ENCODE assay signal across 1 cellular context in genomic region chr1:173580081-173580480, GRCh38.
TF ChIP-seq lines count a peak whose summit lies in the region.

No MANE protein-coding gene starts in this region.

TF ChIP-seq in K562, 482 proteins besides CTCF, POLR2A, EP300 and RAD21 (continued from another document):
- TF ChIP-seq RERE (CRISPR knock-in tag; IDR thresholded peaks at IDR 0.05; ENCODE audit: borderline replicate concordance) = no peak
- TF ChIP-seq TFE3 (CRISPR knock-in tag; IDR thresholded peaks at IDR 0.05) = peak; percentile 93
- peak; percentile 24 for TF ChIP-seq MEIS2 (IDR thresholded peaks at IDR 0.05; ENCODE audit: partially characterized antibody)
- TF ChIP-seq POLR2B (IDR thresholded peaks at IDR 0.05; ENCODE audit: low read depth, partially characterized antibody) = no peak
- peak; percentile 28 for TF ChIP-seq CBFA2T2 (conservative IDR thresholded peaks at IDR 0.05)
- peak; percentile 33; the same call in 1 of the 2 replicates for TF ChIP-seq TCF3 (CRISPR knock-in tag; IDR thresholded peaks at IDR 0.05)
- TF ChIP-seq TOE1 (IDR thresholded peaks at IDR 0.05; ENCODE audit: borderline replicate concordance) = peak; percentile 47; the same call in 1 of the 2 replicates
- TF ChIP-seq TOE1 (CRISPR knock-in tag; IDR thresholded peaks at IDR 0.05; ENCODE audit: borderline replicate concordance, low read depth) = no peak
- TF ChIP-seq HNRNPH1 (optimal IDR thresholded peaks at IDR 0.05; ENCODE audit: low read depth, low read length) = no peak
- peak; percentile 44; the same call in 1 of the 2 replicates for TF ChIP-seq ARID1B (IDR thresholded peaks at IDR 0.05)
- TF ChIP-seq HMG20B (CRISPR knock-in tag; IDR thresholded peaks at IDR 0.05) = no peak
- TF ChIP-seq OTX1 (CRISPR knock-in tag; IDR thresholded peaks at IDR 0.05) = no peak
- peak; percentile 43; the same call in 1 of the 2 replicates for TF ChIP-seq USF2 (CRISPR knock-in tag; IDR thresholded peaks at IDR 0.05)
- no peak for TF ChIP-seq PTBP1 (IDR thresholded peaks at IDR 0.05; ENCODE audit: low read depth, low read length)
- peak; percentile 54 for TF ChIP-seq CBFA2T3 (IDR thresholded peaks at IDR 0.05)
- 0 out of 2 replicates have a peak, but pooled peaks have one; percentile 49 for TF ChIP-seq USF1 (CRISPR knock-in tag; IDR thresholded peaks at IDR 0.05)
- TF ChIP-seq RAD51 (IDR thresholded peaks at IDR 0.05; ENCODE audit: borderline replicate concordance, low read depth) = 0 out of 2 replicates have a peak, but pooled peaks have one; percentile 11
- peak; percentile 77 for TF ChIP-seq DACH1 (IDR thresholded peaks at IDR 0.05; ENCODE audit: partially characterized antibody)
- peak; percentile 42; the same call in 1 of the 2 replicates for TF ChIP-seq BHLHE40 (IDR thresholded peaks at IDR 0.05; ENCODE audit: low read length)
- TF ChIP-seq STAT5A (IDR thresholded peaks at IDR 0.05; ENCODE audit: borderline replicate concordance, low read length) = no peak
- TF ChIP-seq ZFP30 (CRISPR knock-in tag; IDR thresholded peaks at IDR 0.05; ENCODE audit: borderline replicate concordance) = no peak
- TF ChIP-seq KHSRP (IDR thresholded peaks at IDR 0.05) = no peak
- no peak for TF ChIP-seq CSDE1 (IDR thresholded peaks at IDR 0.05)
- peak; percentile 52; the same call in 1 of the 2 replicates for TF ChIP-seq FOSL1 (tag; conservative IDR thresholded peaks at IDR 0.05)
- 0 out of 2 replicates have a peak, but pooled peaks have one; percentile 14 for TF ChIP-seq ZNF384 (IDR thresholded peaks at IDR 0.05; ENCODE audit: low read depth, low read length)
- no peak for TF ChIP-seq MAFF (IDR thresholded peaks at IDR 0.05; ENCODE audit: low read length)
- no peak for TF ChIP-seq BRD9 (IDR thresholded peaks at IDR 0.05; ENCODE audit: low read depth, partially characterized antibody)
